In the genomic region with DNA sequence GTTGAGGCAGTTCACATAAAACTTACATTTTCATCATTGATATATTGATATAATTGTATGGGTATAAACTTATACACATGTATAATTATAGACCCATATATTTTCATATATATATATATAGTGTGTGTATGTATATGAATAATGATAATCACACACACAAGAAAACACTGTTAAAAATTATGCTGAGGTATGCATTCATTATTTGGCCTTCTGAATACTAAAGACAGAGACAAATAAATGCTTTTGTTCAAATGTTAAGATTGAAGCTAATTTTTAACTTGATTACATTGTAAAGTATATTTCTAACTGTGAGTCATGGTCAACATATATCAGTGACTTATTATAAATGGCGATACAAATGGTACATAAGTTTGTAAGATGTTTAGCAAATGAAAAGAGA, we compare ENCODE assay signal across 36 cellular contexts.
"Had no signal": no experiment of that assay in that cellular context is flagged by ENCODE, and none has a peak within 500 bp of the region (broad histone marks: within the 10 kb centered on the region; RNA-seq: fewer than 3 reads in every experiment).

No MANE protein-coding gene starts in this region.

- H3K4me3 ChIP-seq: adrenal gland, body of pancreas, breast epithelium had no signal

- FAIRE-seq: astrocyte, TTC549 had no signal

- H3K4me1 ChIP-seq: adrenal gland, body of pancreas, breast epithelium had no signal

- H3K36me3 ChIP-seq: adrenal gland, brain microvascular endothelial cell, breast epithelium, WERI-Rb-1 had no signal

- H3K27me3 ChIP-seq: adrenal gland, body of pancreas, brain microvascular endothelial cell, breast epithelium had no signal

- DNase-seq: activated CD4-positive, alpha-beta memory T cell treated with anti-CD3 and anti-CD28 coated beads for 36 hours; activated CD4-positive, alpha-beta T cell treated with anti-CD3 and anti-CD28 coated beads for 1 hour; activated CD4-positive, alpha-beta T cell treated with anti-CD3 and anti-CD28 coated beads for 36 hours; activated CD4-positive, alpha-beta T cell treated with anti-CD3 and anti-CD28 coated beads, Interleukin-2, amount 10 ng/mL, durations not matched to agents 24 days and 14 days; activated CD4-positive, alpha-beta T cell treated with anti-CD3 and anti-CD28 coated beads, Interleukin-2, amount 50 U/mL, for 1 hour; activated CD4-positive, alpha-beta T cell treated with anti-CD3 and anti-CD28 coated beads, Interleukin-2, amount 50 U/mL, for 4 hours; activated CD4-positive, CD25-positive, alpha-beta regulatory T cell; activated CD8-positive, alpha-beta memory T cell treated with anti-CD3 and anti-CD28 coated beads, Interleukin-2, amount 50 U/mL, for 4 hours; activated CD8-positive, alpha-beta T cell treated with anti-CD3 and anti-CD28 coated beads for 36 hours; activated effector memory CD4-positive, alpha-beta T cell treated with anti-CD3 and anti-CD28 coated beads, Interleukin-2, amount 50 U/mL, for 16 hours; activated gamma-delta T cell treated with Interleukin-2 at 50 U/mL for 16 hours; activated naive CD4-positive, alpha-beta T cell; activated naive CD4-positive, alpha-beta T cell treated with anti-CD3 and anti-CD28 coated beads for 36 hours; activated naive CD4-positive, alpha-beta T cell treated with anti-CD3 and anti-CD28 coated beads, Interleukin-2, amount 50 U/mL, for 16 hours; activated naive CD8-positive, alpha-beta T cell treated with anti-CD3 and anti-CD28 coated beads for 36 hours; activated T-cell treated with anti-CD3 and anti-CD28 coated beads for 4 hours; activated T-cell treated with anti-CD3 and anti-CD28 coated beads, Interleukin-2, amount 50 U/mL, for 1 hour; activated T-cell treated with anti-CD3 and anti-CD28 coated beads, Interleukin-2, amount 50 U/mL, for 4 hours; activated T-cell treated with anti-CD3 and anti-CD28 coated beads, Interleukin-2, amount 50 U/mL, for 72 hours; adrenal gland; amniotic stem cell; aorta; body of pancreas; brain microvascular endothelial cell; central memory CD4-positive, alpha-beta T cell; T-helper 1 cell; T-helper 2 cell; T-helper 9 cell; WERI-Rb-1 had no signal

- ATAC-seq: activated CD4-positive, alpha-beta T cell treated with anti-CD3 and anti-CD28 coated beads for 36 hours; activated CD4-positive, CD25-positive, alpha-beta regulatory T cell treated with anti-CD3 and anti-CD28 coated beads, Interleukin-2, amount 50 U/mL, for 24 hours; activated CD8-positive, alpha-beta T cell treated with anti-CD3 and anti-CD28 coated beads for 36 hours; activated naive CD4-positive, alpha-beta T cell treated with anti-CD3 and anti-CD28 coated beads, Interleukin-2, amount 50 U/mL, for 72 hours; activated T-cell treated with anti-CD3 and anti-CD28 coated beads, Interleukin-2, amount 50 U/mL, for 4 hours; activated T-cell treated with anti-CD3 and anti-CD28 coated beads, Interleukin-2, amount 50 U/mL, for 72 hours; activated T-helper 17 cell treated with anti-CD3 and anti-CD28 coated beads, Interleukin-2, amount 50 U/mL, for 72 hours; body of pancreas; WTC11 had no signal

- H3K9me3 ChIP-seq: adrenal gland, body of pancreas, breast epithelium had no signal

- H3K27ac ChIP-seq: adrenal gland, body of pancreas, brain microvascular endothelial cell, breast epithelium, WERI-Rb-1 had no signal
